ENCODE assay signal across 22 cellular contexts in the genomic region with DNA sequence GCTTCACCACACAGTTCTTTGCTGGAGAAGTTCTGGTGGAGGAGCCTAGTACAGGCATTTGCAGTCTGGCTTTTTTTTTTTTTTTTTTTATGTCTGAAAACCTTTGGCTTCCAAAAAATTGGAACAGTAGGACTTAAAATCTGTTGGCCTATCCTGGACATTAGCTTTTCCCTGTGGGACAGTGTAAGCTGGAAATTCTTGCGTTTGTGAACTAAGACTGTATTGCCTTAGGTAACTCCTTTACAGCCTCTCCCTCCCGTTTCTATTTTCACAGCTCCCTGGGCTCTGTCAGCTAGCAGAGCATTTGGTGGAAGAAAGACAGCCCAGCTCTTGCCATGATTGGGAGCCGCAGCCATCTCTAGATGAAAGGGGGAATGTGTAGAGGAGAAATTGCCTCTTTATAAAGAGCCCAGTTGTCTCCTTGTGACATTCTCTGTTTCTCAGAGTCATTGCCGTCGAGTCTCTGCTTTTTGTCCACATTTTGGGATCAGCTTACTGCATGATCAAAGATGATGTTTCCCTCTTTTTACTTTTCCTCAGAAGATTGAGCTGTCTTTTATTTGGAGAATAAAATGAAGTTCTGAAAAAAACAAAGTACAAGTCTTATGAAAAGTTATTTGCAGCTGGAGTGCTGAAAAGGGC.
"Had no signal": no experiment of that assay in that cellular context is flagged by ENCODE, and none has a peak within 500 bp of the region (broad histone marks: within the 10 kb centered on the region; RNA-seq: fewer than 3 reads in every experiment).

No MANE protein-coding gene starts in this region.

- ATAC-seq: activated T-cell treated with anti-CD3 and anti-CD28 coated beads, Interleukin-2, amount 50 U/mL, for 72 hours; body of pancreas; gastrocnemius medialis; left lobe of liver; stimulated activated naive B cell treated with anti-CD40 and anti-IgM and Interleukin-4, amounts not matched to agents 10 μg/mL and 1 μg/mL and 100 μg/mL, for 72 hours had no signal

- H3K27ac ChIP-seq: body of pancreas, skin epidermis had no signal

- H3K27me3 Mint-ChIP-seq: activated B cell treated with CpG ODN at 0.5 μM for 24 hours; activated CD4-positive, alpha-beta T cell treated with anti-CD3 and anti-CD28 coated beads, Interleukin-2, amount 10 ng/mL, durations not matched to agents 7 days and 5 days; activated naive CD8-positive, alpha-beta T cell; central memory CD8-positive, alpha-beta T cell; dendritic cell treated with granulocyte-macrophage colony-stimulating factor and Interleukin-4, amounts not matched to agents 40 ng/mL and 50 ng/mL, for 4 days; stimulated activated naive B cell treated with anti-CD40 and anti-IgM and Interleukin-4, amounts not matched to agents 10 μg/mL and 1 μg/mL and 100 μg/mL, for 72 hours had no signal

- H3K9me3 ChIP-seq: body of pancreas, gastrocnemius medialis had no signal

- H3K4me1 Mint-ChIP-seq: activated B cell treated with CpG ODN at 0.5 μM for 24 hours; endodermal cell; stimulated activated naive B cell treated with anti-CD40 and anti-IgM and Interleukin-4, amounts not matched to agents 10 μg/mL and 1 μg/mL and 100 μg/mL, for 72 hours had no signal

- DNase-seq: activated B cell treated with CpG ODN at 0.5 μM for 24 hours; activated CD4-positive, alpha-beta T cell treated with anti-CD3 and anti-CD28 coated beads, Interleukin-2, amount 10 ng/mL, durations not matched to agents 7 days and 5 days; activated CD8-positive, alpha-beta memory T cell treated with anti-CD3 and anti-CD28 coated beads, Interleukin-2, amount 50 U/mL, for 48 hours; activated gamma-delta T cell treated with Interleukin-2 at 50 U/mL for 16 hours; activated T-cell treated with anti-CD3 and anti-CD28 coated beads, Interleukin-2, amount 50 U/mL, for 72 hours; amniotic stem cell; body of pancreas; endodermal cell; gastrocnemius medialis; islet precursor cell; mesendoderm; posterior cingulate gyrus; SIG-M5; stimulated activated CD4-positive, alpha-beta T cell treated with anti-CD3 and anti-CD28 coated beads, Interleukin-15, amount 100 ng/mL, for 24 hours; stimulated activated CD4-positive, alpha-beta T cell treated with anti-CD3 and anti-CD28 coated beads, Interleukin-4, amount 100 ng/mL, for 1 hour; stimulated activated naive B cell treated with anti-CD40 and anti-IgM and Interleukin-4, amounts not matched to agents 10 μg/mL and 1 μg/mL and 100 μg/mL, for 72 hours had no signal

- H3K36me3 ChIP-seq: gastrocnemius medialis had no signal

- H3K27me3 ChIP-seq: body of pancreas, gastrocnemius medialis had no signal

- H3K4me3 ChIP-seq: body of pancreas, gastrocnemius medialis, skin epidermis had no signal

- H3K9me3 Mint-ChIP-seq: activated B cell treated with CpG ODN at 0.5 μM for 24 hours; activated T-cell treated with anti-CD3 and anti-CD28 coated beads, Interleukin-2, amount 50 U/mL, for 72 hours; central memory CD8-positive, alpha-beta T cell; dendritic cell treated with granulocyte-macrophage colony-stimulating factor and Interleukin-4, amounts not matched to agents 40 ng/mL and 50 ng/mL, for 4 days; endodermal cell; stimulated activated naive B cell treated with anti-CD40 and anti-IgM and Interleukin-4, amounts not matched to agents 10 μg/mL and 1 μg/mL and 100 μg/mL, for 72 hours had no signal

- H3K27ac Mint-ChIP-seq: activated B cell treated with CpG ODN at 0.5 μM for 24 hours; activated CD4-positive, alpha-beta T cell treated with anti-CD3 and anti-CD28 coated beads, Interleukin-2, amount 10 ng/mL, durations not matched to agents 7 days and 5 days; activated naive CD8-positive, alpha-beta T cell; activated T-cell treated with anti-CD3 and anti-CD28 coated beads, Interleukin-2, amount 50 U/mL, for 72 hours; dendritic cell treated with granulocyte-macrophage colony-stimulating factor and Interleukin-4, amounts not matched to agents 40 ng/mL and 50 ng/mL, for 4 days; endodermal cell; stimulated activated naive B cell treated with anti-CD40 and anti-IgM and Interleukin-4, amounts not matched to agents 10 μg/mL and 1 μg/mL and 100 μg/mL, for 72 hours had no signal

- H3K4me3 Mint-ChIP-seq: activated B cell treated with CpG ODN at 0.5 μM for 24 hours; activated CD4-positive, alpha-beta T cell treated with anti-CD3 and anti-CD28 coated beads, Interleukin-2, amount 10 ng/mL, durations not matched to agents 7 days and 5 days; activated naive CD8-positive, alpha-beta T cell; activated T-cell treated with anti-CD3 and anti-CD28 coated beads, Interleukin-2, amount 50 U/mL, for 72 hours; central memory CD8-positive, alpha-beta T cell; dendritic cell treated with granulocyte-macrophage colony-stimulating factor and Interleukin-4, amounts not matched to agents 40 ng/mL and 50 ng/mL, for 4 days; endodermal cell; stimulated activated naive B cell treated with anti-CD40 and anti-IgM and Interleukin-4, amounts not matched to agents 10 μg/mL and 1 μg/mL and 100 μg/mL, for 72 hours; T-helper 1 cell treated with Interleukin-12 subunit alpha and Interleukin-12 subunit beta and Interleukin-4 antibody, amounts not matched to agents 30 μg/mL and 1 μg/mL, for 36 hours had no signal

- H3K4me1 ChIP-seq: body of pancreas, gastrocnemius medialis had no signal
